Comparison of ENCODE assay signal across 18 cellular contexts in the genomic region with DNA sequence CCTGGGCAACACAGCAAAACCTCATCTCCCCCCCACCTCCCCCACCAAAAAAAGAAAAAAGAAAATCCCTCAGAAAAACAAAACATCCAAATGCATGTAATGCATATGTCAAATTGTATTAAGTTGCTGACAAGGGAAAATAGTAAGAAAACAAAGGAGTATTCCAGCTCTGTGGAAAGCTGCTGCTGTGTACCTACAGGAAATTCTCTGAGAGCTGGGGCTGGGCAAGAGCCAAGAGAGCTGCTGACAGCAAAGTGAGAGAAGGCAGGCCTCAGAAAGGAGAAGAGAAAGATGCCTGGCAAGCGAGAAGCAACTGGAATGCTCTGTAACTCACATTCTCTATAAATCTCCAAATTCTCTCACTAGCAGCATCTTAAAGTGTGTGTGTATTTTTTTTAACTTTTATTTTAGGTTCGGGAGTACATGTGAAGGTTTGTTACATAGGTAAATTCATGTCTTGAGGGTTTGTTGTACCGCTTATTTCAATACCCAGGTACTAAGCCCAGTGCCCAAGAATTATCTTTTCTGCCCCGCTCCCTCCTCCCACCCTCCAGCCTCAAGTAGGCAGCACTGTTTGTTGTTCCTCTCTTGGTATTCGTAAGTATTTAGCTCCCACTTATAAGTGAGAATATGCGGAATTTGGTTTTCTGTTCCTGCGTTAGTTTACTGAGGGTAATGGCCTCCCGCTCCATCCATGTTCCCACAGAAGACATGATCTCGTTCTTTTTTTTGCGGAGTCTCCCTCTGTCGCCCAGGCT. TPM values are rescaled to one million over a fixed set of nuclear protein-coding genes. Genes with fewer than 3 reads are reported as not detected.
DNase-seq lines count a peak whose midpoint lies in the region; ATAC-seq and TF ChIP-seq lines count a peak whose summit lies in the region.
"Had no signal": no experiment of that assay in that cellular context is flagged by ENCODE, and none has a peak within 500 bp of the region (broad histone marks: within the 10 kb centered on the region; RNA-seq: fewer than 3 reads in every experiment).

No MANE protein-coding gene starts in this region.

- WGBS in gastroesophageal sphincter (ENCODE audit: low coverage in 1 of 2), 2 donors = 67 to 75% methylated on average over 9 of the region's 11 CpGs

- peaks cover 0 to 27% (median 0%) of the 10 kb centered on the region in 3 donors for H3K4me1 ChIP-seq in gastroesophageal sphincter
- H3K4me1 ChIP-seq: right lobe of liver had no signal

- peaks cover 9% of the 10 kb centered on the region for H3K27me3 ChIP-seq in gastroesophageal sphincter
- H3K27me3 ChIP-seq: right lobe of liver had no signal

- peak; percentile 20 to 60 for DNase-seq in NOMO-1 (lab: John Stamatoyannopoulos, UW; ENCODE audit: unreplicated experiment in 2 of 2)
- no peak for DNase-seq in NOMO-1 treated with dmso at 0.1 percent for 144 hours (lab: John Stamatoyannopoulos, UW; ENCODE audit: unreplicated experiment)
- peak; percentile 35 for DNase-seq in medulla oblongata (ENCODE audit: extremely low spot score)
- DNase-seq in SIG-M5 (lab: John Stamatoyannopoulos, UW) = no peak
- DNase-seq in cerebellum (ENCODE audit: low spot score) = no peak
- DNase-seq: effector memory CD8-positive, alpha-beta T cell; kidney glomerular epithelial cell; NCI-H1417; NCI-H446; PC-9; stimulated activated naive CD4-positive, alpha-beta T cell had no signal

- no peak overlapping the region for H3K4me3 ChIP-seq in gastroesophageal sphincter
- H3K4me3 ChIP-seq: PC-9, right lobe of liver had no signal

- no peak for TF ChIP-seq EP300 in gastroesophageal sphincter (IDR thresholded peaks at IDR 0.05)

- H3K27ac ChIP-seq in gastroesophageal sphincter = peak overlapping the region in 3 of 4 donors; percentile 11 to 68 (median 39)
- H3K27ac ChIP-seq: PC-9, right lobe of liver had no signal

- no peaks in the 10 kb centered on the region for H3K9me3 ChIP-seq in gastroesophageal sphincter
- H3K9me3 ChIP-seq: right lobe of liver had no signal

- H3K36me3 ChIP-seq in gastroesophageal sphincter = no peaks in the 10 kb centered on the region
- H3K36me3 ChIP-seq: right lobe of liver had no signal

- TF ChIP-seq POLR2A in gastroesophageal sphincter (IDR thresholded peaks at IDR 0.05) (no peak), GM18505 (IDR thresholded peaks at IDR 0.05; ENCODE audit: borderline replicate concordance, extremely low read depth, insufficient read depth, insufficient read length) (no peak)

- ATAC-seq in gastroesophageal sphincter (peak; percentile 71), GM21528 (IDR thresholded peaks at IDR 0.05; ENCODE audit: low FRiP score, unreplicated experiment) (no peak), GM18505 (IDR thresholded peaks at IDR 0.05; ENCODE audit: unreplicated experiment) (no peak)

- no peak for TF ChIP-seq CTCF in gastroesophageal sphincter (IDR thresholded peaks at IDR 0.05)

RNA-seq across cellular contexts. Expression of a gene that starts 24.4 kb away (rescaled TPM):
- total RNA-seq in gastroesophageal sphincter (10 to 100 TPM; 15.6 to 31.8 (median 18.2) TPM), cerebellum (35.8 TPM)

RNA-seq across cellular contexts. Expression of a gene that starts 24.6 kb away (rescaled TPM):
- 10 to 100 TPM; 20.9 to 44.2 (median 29.0) TPM for total RNA-seq in gastroesophageal sphincter
- total RNA-seq in cerebellum = 21.3 TPM

RNA-seq across cellular contexts. Expression of a gene that starts 26.7 kb away (rescaled TPM):
- total RNA-seq in gastroesophageal sphincter (1 to 10 TPM in 1 of 4 donors, under 1 TPM in 1, not detected in 2; 0.58 to 1.3 TPM), cerebellum (3.2 TPM)

RNA-seq across cellular contexts. Expression of a gene that starts 40.3 kb away (rescaled TPM):
- total RNA-seq in gastroesophageal sphincter (1 to 10 TPM; 1.6 to 5.4 (median 2.1) TPM), cerebellum (2.8 TPM)

RNA-seq across cellular contexts. Expression of a gene that starts 46.0 kb away (rescaled TPM):
- total RNA-seq in gastroesophageal sphincter = not detected
- not detected for total RNA-seq in cerebellum
- total RNA-seq: A172, H4, neural crest cell had no signal

Comparison
In these comparisons a context has a peak if more than half of its experiments do, and no peak if none do; other contexts are left out.
1. DNase-seq: peak in NOMO-1 (2 of 2) and medulla oblongata (single experiment); none in NOMO-1 treated with dmso at 0.1 percent for 144 hours (single experiment), SIG-M5 (single experiment) and cerebellum (single experiment).